Comparison of ENCODE assay signal across 1 cellular context in genomic region chr9:98323051-98323830, GRCh38.
TF ChIP-seq lines count a peak whose summit lies in the region.

No MANE protein-coding gene starts in this region.

TF ChIP-seq in HepG2, 621 proteins besides CTCF, POLR2A, EP300 and RAD21 (continued from another document):
- TF ChIP-seq RNF2 (conservative IDR thresholded peaks at IDR 0.05; ENCODE audit: low read depth) (no peak), ZNF12 (CRISPR knock-in tag; IDR thresholded peaks at IDR 0.05) (no peak), ZNF414 (CRISPR knock-in tag; IDR thresholded peaks at IDR 0.05) (no peak), SOX5 (CRISPR knock-in tag; IDR thresholded peaks at IDR 0.05; ENCODE audit: borderline replicate concordance) (no peak)
